In the genomic region with DNA sequence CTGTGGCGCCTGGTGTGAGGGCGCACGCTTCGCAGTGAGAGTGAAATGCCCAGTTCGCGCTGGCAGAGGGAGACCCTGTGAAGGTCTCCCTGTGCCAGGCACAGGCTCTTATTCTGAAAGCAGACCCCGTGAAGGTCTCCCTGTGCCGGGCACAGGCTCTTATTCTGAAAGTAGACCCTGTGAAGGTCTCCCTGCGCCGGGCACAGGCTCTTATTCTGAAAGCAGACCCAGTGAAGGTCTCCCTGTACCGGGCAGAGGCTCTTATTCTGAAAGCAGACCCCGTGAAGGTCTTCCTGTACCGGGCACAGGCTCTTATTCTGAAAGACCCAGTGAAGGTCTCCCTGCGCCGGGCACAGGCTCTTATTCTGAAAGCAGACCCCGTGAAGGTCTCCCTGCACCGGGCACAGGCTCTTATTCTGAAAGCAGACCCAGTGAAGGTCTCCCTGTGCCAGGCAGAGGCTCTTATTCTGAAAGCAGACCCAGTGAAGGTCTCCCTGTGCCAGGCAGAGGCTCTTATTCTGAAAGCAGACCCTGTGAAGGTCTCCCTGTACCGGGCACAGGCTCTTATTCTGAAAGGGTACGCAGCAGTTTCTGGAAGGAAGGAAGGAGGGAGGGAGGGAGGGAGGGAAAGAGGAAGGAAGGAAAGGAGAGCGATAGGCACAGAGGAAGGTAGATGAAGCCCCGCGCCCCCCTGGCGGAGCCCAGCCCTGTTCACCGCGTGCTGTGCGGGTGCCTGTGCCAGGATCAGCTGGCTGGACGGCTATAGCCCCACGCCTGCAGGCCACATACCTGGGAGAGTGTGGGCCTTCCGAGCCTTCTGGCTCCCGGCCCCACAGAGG, we compare ENCODE assay signal across 1 cellular context.
A peak's percentile ranks its signal among the peaks of the same experiment; 100 is the strongest.
TF ChIP-seq lines count a peak whose summit lies in the region.

No MANE protein-coding gene starts in this region.

TF ChIP-seq in GM12878, 131 proteins besides CTCF, POLR2A, EP300 and RAD21 (continued from another document and continues in another):
- TF ChIP-seq SP1 (IDR thresholded peaks at IDR 0.05; ENCODE audit: low read depth, low read length), result peak; percentile 50
- TF ChIP-seq NR2F1 (conservative IDR thresholded peaks at IDR 0.05), result no peak
- TF ChIP-seq JUNB (IDR thresholded peaks at IDR 0.05), result no peak
- no peak for TF ChIP-seq CHD4 (IDR thresholded peaks at IDR 0.05)
- 0 out of 2 replicates have a peak, but pooled peaks have one; percentile 21 for TF ChIP-seq NFIC (IDR thresholded peaks at IDR 0.05; ENCODE audit: low read depth, low read length)
- TF ChIP-seq GABPA (IDR thresholded peaks at IDR 0.05; ENCODE audit: low read depth), result no peak
- TF ChIP-seq FOS (IDR thresholded peaks at IDR 0.05; ENCODE audit: borderline replicate concordance, extremely low read depth, insufficient read length), result no peak
- no peak; the same call in 1 of the 2 replicates for TF ChIP-seq PML (IDR thresholded peaks at IDR 0.05; ENCODE audit: low read length)
- no peak for TF ChIP-seq GATAD2B (conservative IDR thresholded peaks at IDR 0.05; ENCODE audit: low read depth)
- no peak for TF ChIP-seq ZNF384 (IDR thresholded peaks at IDR 0.05; ENCODE audit: borderline replicate concordance, low read depth, low read length)
- peak; percentile 47; the same call in 1 of the 2 replicates for TF ChIP-seq SMARCA5 (IDR thresholded peaks at IDR 0.05)
- TF ChIP-seq, protein P1, sequence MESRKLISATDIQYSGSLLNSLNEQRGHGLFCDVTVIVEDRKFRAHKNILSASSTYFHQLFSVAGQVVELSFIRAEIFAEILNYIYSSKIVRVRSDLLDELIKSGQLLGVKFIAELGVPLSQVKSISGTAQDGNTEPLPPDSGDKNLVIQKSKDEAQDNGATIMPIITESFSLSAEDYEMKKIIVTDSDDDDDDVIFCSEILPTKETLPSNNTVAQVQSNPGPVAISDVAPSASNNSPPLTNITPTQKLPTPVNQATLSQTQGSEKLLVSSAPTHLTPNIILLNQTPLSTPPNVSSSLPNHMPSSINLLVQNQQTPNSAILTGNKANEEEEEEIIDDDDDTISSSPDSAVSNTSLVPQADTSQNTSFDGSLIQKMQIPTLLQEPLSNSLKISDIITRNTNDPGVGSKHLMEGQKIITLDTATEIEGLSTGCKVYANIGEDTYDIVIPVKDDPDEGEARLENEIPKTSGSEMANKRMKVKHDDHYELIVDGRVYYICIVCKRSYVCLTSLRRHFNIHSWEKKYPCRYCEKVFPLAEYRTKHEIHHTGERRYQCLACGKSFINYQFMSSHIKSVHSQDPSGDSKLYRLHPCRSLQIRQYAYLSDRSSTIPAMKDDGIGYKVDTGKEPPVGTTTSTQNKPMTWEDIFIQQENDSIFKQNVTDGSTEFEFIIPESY (IDR thresholded peaks at IDR 0.05), result no peak
- TF ChIP-seq, protein P2, sequence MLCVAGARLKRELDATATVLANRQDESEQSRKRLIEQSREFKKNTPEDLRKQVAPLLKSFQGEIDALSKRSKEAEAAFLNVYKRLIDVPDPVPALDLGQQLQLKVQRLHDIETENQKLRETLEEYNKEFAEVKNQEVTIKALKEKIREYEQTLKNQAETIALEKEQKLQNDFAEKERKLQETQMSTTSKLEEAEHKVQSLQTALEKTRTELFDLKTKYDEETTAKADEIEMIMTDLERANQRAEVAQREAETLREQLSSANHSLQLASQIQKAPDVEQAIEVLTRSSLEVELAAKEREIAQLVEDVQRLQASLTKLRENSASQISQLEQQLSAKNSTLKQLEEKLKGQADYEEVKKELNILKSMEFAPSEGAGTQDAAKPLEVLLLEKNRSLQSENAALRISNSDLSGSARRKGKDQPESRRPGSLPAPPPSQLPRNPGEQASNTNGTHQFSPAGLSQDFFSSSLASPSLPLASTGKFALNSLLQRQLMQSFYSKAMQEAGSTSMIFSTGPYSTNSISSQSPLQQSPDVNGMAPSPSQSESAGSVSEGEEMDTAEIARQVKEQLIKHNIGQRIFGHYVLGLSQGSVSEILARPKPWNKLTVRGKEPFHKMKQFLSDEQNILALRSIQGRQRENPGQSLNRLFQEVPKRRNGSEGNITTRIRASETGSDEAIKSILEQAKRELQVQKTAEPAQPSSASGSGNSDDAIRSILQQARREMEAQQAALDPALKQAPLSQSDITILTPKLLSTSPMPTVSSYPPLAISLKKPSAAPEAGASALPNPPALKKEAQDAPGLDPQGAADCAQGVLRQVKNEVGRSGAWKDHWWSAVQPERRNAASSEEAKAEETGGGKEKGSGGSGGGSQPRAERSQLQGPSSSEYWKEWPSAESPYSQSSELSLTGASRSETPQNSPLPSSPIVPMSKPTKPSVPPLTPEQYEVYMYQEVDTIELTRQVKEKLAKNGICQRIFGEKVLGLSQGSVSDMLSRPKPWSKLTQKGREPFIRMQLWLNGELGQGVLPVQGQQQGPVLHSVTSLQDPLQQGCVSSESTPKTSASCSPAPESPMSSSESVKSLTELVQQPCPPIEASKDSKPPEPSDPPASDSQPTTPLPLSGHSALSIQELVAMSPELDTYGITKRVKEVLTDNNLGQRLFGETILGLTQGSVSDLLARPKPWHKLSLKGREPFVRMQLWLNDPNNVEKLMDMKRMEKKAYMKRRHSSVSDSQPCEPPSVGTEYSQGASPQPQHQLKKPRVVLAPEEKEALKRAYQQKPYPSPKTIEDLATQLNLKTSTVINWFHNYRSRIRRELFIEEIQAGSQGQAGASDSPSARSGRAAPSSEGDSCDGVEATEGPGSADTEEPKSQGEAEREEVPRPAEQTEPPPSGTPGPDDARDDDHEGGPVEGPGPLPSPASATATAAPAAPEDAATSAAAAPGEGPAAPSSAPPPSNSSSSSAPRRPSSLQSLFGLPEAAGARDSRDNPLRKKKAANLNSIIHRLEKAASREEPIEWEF (IDR thresholded peaks at IDR 0.05; ENCODE audit: insufficient replicate concordance, low read depth, low read length), result no peak
- TF ChIP-seq, protein P3, sequence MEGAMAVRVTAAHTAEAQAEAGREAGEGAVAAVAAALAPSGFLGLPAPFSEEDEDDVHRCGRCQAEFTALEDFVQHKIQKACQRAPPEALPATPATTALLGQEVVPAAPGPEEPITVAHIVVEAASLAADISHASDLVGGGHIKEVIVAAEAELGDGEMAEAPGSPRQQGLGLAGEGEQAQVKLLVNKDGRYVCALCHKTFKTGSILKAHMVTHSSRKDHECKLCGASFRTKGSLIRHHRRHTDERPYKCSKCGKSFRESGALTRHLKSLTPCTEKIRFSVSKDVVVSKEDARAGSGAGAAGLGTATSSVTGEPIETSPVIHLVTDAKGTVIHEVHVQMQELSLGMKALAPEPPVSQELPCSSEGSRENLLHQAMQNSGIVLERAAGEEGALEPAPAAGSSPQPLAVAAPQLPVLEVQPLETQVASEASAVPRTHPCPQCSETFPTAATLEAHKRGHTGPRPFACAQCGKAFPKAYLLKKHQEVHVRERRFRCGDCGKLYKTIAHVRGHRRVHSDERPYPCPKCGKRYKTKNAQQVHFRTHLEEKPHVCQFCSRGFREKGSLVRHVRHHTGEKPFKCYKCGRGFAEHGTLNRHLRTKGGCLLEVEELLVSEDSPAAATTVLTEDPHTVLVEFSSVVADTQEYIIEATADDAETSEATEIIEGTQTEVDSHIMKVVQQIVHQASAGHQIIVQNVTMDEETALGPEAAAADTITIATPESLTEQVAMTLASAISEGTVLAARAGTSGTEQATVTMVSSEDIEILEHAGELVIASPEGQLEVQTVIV (IDR thresholded peaks at IDR 0.05; ENCODE audit: borderline replicate concordance, partially characterized antibody), result peak; percentile 77
- TF ChIP-seq, protein P4, sequence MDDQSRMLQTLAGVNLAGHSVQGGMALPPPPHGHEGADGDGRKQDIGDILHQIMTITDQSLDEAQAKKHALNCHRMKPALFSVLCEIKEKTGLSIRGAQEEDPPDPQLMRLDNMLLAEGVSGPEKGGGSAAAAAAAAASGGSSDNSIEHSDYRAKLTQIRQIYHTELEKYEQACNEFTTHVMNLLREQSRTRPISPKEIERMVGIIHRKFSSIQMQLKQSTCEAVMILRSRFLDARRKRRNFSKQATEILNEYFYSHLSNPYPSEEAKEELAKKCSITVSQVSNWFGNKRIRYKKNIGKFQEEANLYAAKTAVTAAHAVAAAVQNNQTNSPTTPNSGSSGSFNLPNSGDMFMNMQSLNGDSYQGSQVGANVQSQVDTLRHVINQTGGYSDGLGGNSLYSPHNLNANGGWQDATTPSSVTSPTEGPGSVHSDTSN (IDR thresholded peaks at IDR 0.05; ENCODE audit: insufficient replicate concordance, low read depth, low read length), result no peak
- TF ChIP-seq, protein P5, sequence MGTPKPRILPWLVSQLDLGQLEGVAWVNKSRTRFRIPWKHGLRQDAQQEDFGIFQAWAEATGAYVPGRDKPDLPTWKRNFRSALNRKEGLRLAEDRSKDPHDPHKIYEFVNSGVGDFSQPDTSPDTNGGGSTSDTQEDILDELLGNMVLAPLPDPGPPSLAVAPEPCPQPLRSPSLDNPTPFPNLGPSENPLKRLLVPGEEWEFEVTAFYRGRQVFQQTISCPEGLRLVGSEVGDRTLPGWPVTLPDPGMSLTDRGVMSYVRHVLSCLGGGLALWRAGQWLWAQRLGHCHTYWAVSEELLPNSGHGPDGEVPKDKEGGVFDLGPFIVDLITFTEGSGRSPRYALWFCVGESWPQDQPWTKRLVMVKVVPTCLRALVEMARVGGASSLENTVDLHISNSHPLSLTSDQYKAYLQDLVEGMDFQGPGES (IDR thresholded peaks at IDR 0.05), result no peak
- TF ChIP-seq, protein P6, sequence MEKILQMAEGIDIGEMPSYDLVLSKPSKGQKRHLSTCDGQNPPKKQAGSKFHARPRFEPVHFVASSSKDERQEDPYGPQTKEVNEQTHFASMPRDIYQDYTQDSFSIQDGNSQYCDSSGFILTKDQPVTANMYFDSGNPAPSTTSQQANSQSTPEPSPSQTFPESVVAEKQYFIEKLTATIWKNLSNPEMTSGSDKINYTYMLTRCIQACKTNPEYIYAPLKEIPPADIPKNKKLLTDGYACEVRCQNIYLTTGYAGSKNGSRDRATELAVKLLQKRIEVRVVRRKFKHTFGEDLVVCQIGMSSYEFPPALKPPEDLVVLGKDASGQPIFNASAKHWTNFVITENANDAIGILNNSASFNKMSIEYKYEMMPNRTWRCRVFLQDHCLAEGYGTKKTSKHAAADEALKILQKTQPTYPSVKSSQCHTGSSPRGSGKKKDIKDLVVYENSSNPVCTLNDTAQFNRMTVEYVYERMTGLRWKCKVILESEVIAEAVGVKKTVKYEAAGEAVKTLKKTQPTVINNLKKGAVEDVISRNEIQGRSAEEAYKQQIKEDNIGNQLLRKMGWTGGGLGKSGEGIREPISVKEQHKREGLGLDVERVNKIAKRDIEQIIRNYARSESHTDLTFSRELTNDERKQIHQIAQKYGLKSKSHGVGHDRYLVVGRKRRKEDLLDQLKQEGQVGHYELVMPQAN (conservative IDR thresholded peaks at IDR 0.05), result no peak
- TF ChIP-seq, protein P7, sequence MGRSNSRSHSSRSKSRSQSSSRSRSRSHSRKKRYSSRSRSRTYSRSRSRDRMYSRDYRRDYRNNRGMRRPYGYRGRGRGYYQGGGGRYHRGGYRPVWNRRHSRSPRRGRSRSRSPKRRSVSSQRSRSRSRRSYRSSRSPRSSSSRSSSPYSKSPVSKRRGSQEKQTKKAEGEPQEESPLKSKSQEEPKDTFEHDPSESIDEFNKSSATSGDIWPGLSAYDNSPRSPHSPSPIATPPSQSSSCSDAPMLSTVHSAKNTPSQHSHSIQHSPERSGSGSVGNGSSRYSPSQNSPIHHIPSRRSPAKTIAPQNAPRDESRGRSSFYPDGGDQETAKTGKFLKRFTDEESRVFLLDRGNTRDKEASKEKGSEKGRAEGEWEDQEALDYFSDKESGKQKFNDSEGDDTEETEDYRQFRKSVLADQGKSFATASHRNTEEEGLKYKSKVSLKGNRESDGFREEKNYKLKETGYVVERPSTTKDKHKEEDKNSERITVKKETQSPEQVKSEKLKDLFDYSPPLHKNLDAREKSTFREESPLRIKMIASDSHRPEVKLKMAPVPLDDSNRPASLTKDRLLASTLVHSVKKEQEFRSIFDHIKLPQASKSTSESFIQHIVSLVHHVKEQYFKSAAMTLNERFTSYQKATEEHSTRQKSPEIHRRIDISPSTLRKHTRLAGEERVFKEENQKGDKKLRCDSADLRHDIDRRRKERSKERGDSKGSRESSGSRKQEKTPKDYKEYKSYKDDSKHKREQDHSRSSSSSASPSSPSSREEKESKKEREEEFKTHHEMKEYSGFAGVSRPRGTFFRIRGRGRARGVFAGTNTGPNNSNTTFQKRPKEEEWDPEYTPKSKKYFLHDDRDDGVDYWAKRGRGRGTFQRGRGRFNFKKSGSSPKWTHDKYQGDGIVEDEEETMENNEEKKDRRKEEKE (IDR thresholded peaks at IDR 0.05), result no peak
- no peak for TF ChIP-seq WRNIP1 (IDR thresholded peaks at IDR 0.05; ENCODE audit: borderline replicate concordance, low read depth, low read length)
- no peak for TF ChIP-seq CHD2 (IDR thresholded peaks at IDR 0.05; ENCODE audit: borderline replicate concordance, low read depth, low read length)
- TF ChIP-seq, protein P8, sequence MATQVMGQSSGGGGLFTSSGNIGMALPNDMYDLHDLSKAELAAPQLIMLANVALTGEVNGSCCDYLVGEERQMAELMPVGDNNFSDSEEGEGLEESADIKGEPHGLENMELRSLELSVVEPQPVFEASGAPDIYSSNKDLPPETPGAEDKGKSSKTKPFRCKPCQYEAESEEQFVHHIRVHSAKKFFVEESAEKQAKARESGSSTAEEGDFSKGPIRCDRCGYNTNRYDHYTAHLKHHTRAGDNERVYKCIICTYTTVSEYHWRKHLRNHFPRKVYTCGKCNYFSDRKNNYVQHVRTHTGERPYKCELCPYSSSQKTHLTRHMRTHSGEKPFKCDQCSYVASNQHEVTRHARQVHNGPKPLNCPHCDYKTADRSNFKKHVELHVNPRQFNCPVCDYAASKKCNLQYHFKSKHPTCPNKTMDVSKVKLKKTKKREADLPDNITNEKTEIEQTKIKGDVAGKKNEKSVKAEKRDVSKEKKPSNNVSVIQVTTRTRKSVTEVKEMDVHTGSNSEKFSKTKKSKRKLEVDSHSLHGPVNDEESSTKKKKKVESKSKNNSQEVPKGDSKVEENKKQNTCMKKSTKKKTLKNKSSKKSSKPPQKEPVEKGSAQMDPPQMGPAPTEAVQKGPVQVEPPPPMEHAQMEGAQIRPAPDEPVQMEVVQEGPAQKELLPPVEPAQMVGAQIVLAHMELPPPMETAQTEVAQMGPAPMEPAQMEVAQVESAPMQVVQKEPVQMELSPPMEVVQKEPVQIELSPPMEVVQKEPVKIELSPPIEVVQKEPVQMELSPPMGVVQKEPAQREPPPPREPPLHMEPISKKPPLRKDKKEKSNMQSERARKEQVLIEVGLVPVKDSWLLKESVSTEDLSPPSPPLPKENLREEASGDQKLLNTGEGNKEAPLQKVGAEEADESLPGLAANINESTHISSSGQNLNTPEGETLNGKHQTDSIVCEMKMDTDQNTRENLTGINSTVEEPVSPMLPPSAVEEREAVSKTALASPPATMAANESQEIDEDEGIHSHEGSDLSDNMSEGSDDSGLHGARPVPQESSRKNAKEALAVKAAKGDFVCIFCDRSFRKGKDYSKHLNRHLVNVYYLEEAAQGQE (IDR thresholded peaks at IDR 0.05; ENCODE audit: low read depth, low read length), result no peak
- no peak for TF ChIP-seq SMC3 (IDR thresholded peaks at IDR 0.05; ENCODE audit: borderline replicate concordance, low read length)
- 0 out of 2 replicates have a peak, but pooled peaks have one; percentile 42 for TF ChIP-seq CBFB (IDR thresholded peaks at IDR 0.05; ENCODE audit: low read depth)
- peak; percentile 41; the same call in 1 of the 2 replicates for TF ChIP-seq YY1 (IDR thresholded peaks at IDR 0.05; ENCODE audit: low read depth, low read length)
- no peak for TF ChIP-seq NFXL1 (IDR thresholded peaks at IDR 0.05; ENCODE audit: borderline replicate concordance)
- no peak for TF ChIP-seq SREBF1 (IDR thresholded peaks at IDR 0.05; ENCODE audit: low read length)
- no peak for TF ChIP-seq DPF2 (IDR thresholded peaks at IDR 0.05)
- no peak for TF ChIP-seq BMI1 (IDR thresholded peaks at IDR 0.05; ENCODE audit: borderline replicate concordance)
- TF ChIP-seq STAT3 (IDR thresholded peaks at IDR 0.05; ENCODE audit: low read depth, low read length), result 0 out of 2 replicates have a peak, but pooled peaks have one; percentile 28
- TF ChIP-seq, protein P9, sequence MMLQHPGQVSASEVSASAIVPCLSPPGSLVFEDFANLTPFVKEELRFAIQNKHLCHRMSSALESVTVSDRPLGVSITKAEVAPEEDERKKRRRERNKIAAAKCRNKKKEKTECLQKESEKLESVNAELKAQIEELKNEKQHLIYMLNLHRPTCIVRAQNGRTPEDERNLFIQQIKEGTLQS (IDR thresholded peaks at IDR 0.05; ENCODE audit: borderline replicate concordance, extremely low read depth, low read depth, low read length), result no peak
- TF ChIP-seq BRCA1 (IDR thresholded peaks at IDR 0.05; ENCODE audit: low read depth, low read length), result no peak
